In genomic region chr19:30539981-30540380, GRCh38 we compare ENCODE assay signal across 23 cellular contexts.
DNase-seq lines count a peak whose midpoint lies in the region; ATAC-seq and TF ChIP-seq lines count a peak whose summit lies in the region.
"Had no signal": no experiment of that assay in that cellular context is flagged by ENCODE, and none has a peak within 500 bp of the region (broad histone marks: within the 10 kb centered on the region; RNA-seq: fewer than 3 reads in every experiment).

No MANE protein-coding gene starts in this region.

- H3K79me1 ChIP-seq in neuronal stem cell (ENCODE audit: low read depth, low read length), result no peaks in the 10 kb centered on the region

- H4K91ac ChIP-seq in neuronal stem cell (ENCODE audit: low read depth, low read length, poor library complexity), result no peak overlapping the region

- H2BK120ac ChIP-seq in neuronal stem cell (ENCODE audit: low read depth, low read length), result no peak overlapping the region

- DNase-seq in cardiac septum (ENCODE audit: low spot score) (peak; percentile 47), left ventricle myocardium inferior (no peak), islet precursor cell (peak; percentile 30), neuronal stem cell (ENCODE audit: low spot score) (no peak)
- DNase-seq: AML-193; C1 segment of cervical spinal cord; CD4-positive, alpha-beta memory T cell; CD4-positive, CD25-positive, alpha-beta regulatory T cell; CD8-positive, alpha-beta memory T cell; COR-L47; DMS 273 treated with DMSO at 0.1 percent for 48 hours; DMS153; DMS53; DMS79; DND-41; EL; GDM1 had no signal

- H3K4me3 ChIP-seq in left ventricle myocardium inferior (no peak overlapping the region), neuronal stem cell (ENCODE audit: low read length in 2 of 2) (no peak overlapping the region)
- H3K4me3 ChIP-seq: A549, GM12878 had no signal

- H3K23ac ChIP-seq in neuronal stem cell (ENCODE audit: low read depth, low read length, poor library complexity), result no peak overlapping the region

- no peaks in the 10 kb centered on the region for H3K4me1 ChIP-seq in left ventricle myocardium inferior
- peaks cover 0 to 8% of the 10 kb centered on the region in 2 donors for H3K4me1 ChIP-seq in neuronal stem cell (ENCODE audit: control insufficient read depth in 2 of 2, insufficient read depth in 1 of 2, low read depth in 1 of 2, low read length in 2 of 2)
- H3K4me1 ChIP-seq: A549 had no signal

- no peak overlapping the region for H3K9ac ChIP-seq in neuronal stem cell (ENCODE audit: low read depth, low read length, poor library complexity)

- H3K18ac ChIP-seq in neuronal stem cell (ENCODE audit: low read length), result peak overlapping the region; percentile 48

- peaks cover 27% of the 10 kb centered on the region for H3K27me3 ChIP-seq in left ventricle myocardium inferior (ENCODE audit: low read depth)
- H3K27me3 ChIP-seq in neuronal stem cell (ENCODE audit: control insufficient read depth in 3 of 3, insufficient read depth in 3 of 3, low read depth in 1 of 3, low read length in 3 of 3), result no peaks in the 10 kb centered on the region

- no peak overlapping the region for H4K8ac ChIP-seq in neuronal stem cell (ENCODE audit: low read depth, low read length)

- ATAC-seq in GM18909 (IDR thresholded peaks at IDR 0.05; ENCODE audit: poor library complexity, unreplicated experiment), result no peak
- ATAC-seq in HG02623 (IDR thresholded peaks at IDR 0.05; ENCODE audit: unreplicated experiment), result no peak
- ATAC-seq in HG03045 (IDR thresholded peaks at IDR 0.05; ENCODE audit: unreplicated experiment), result no peak
- ATAC-seq: A549, GM12878 had no signal

- WGBS in neuronal stem cell (ENCODE audit: extremely low coverage in 2 of 2, insufficient read length in 2 of 2, insufficient replicate concordance in 1 of 2), 2 donors, result no CpG with 5 or more reads among the region's 11 CpGs

- no peak overlapping the region for H2BK15ac ChIP-seq in neuronal stem cell (ENCODE audit: low read length)

- H2BK5ac ChIP-seq in neuronal stem cell (ENCODE audit: low read length), result no peak overlapping the region

- no peak overlapping the region for H3K4me2 ChIP-seq in neuronal stem cell (ENCODE audit: insufficient read depth, low read length, poor library complexity, severe bottlenecking)
- H3K4me2 ChIP-seq: A549 had no signal

- H2BK12ac ChIP-seq in neuronal stem cell (ENCODE audit: low read length), result no peak overlapping the region

- H3K36me3 ChIP-seq in left ventricle myocardium inferior (no peaks in the 10 kb centered on the region), neuronal stem cell (replicated peaks in 1 of 2; ENCODE audit: control insufficient read depth in 2 of 2, insufficient read depth in 2 of 2, low read length in 2 of 2) (no peaks in the 10 kb centered on the region)

- no peak overlapping the region for H2AFZ ChIP-seq in neuronal stem cell (ENCODE audit: low read length)

- intact Hi-C loops in cardiac septum (cut with DNase I) (no loop called here), left ventricle myocardium inferior (cut with micrococcal nuclease) (no loop called here)

- no peak overlapping the region for H3K27ac ChIP-seq in left ventricle myocardium inferior (replicated peaks)
- no peak overlapping the region for H3K27ac ChIP-seq in neuronal stem cell (replicated peaks; ENCODE audit: low read length)
- H3K27ac ChIP-seq: 22Rv1, A549 had no signal

- H2AK5ac ChIP-seq in neuronal stem cell (ENCODE audit: low read depth, low read length), result no peak overlapping the region

- H3K9me3 ChIP-seq in left ventricle myocardium inferior (replicated peaks) (no peaks in the 10 kb centered on the region), neuronal stem cell (replicated peaks in 1 of 2; ENCODE audit: control insufficient read depth in 2 of 2, insufficient read depth in 1 of 2, low read depth in 1 of 2, low read length in 2 of 2) (peaks cover 0 to 4% of the 10 kb centered on the region in 2 donors)

- TF ChIP-seq CTCF in left ventricle myocardium inferior (IDR thresholded peaks at IDR 0.05; ENCODE audit: borderline replicate concordance), result no peak

- no peak overlapping the region for H3K4ac ChIP-seq in neuronal stem cell (ENCODE audit: low read length)

- H3K14ac ChIP-seq in neuronal stem cell (ENCODE audit: low read length), result no peak overlapping the region

Comparison
In these comparisons a context has a peak if more than half of its experiments do, and no peak if none do; other contexts are left out.
1. DNase-seq: peak in cardiac septum (single experiment) and islet precursor cell (single experiment); none in left ventricle myocardium inferior (single experiment) and neuronal stem cell (single experiment).